In the genomic region with DNA sequence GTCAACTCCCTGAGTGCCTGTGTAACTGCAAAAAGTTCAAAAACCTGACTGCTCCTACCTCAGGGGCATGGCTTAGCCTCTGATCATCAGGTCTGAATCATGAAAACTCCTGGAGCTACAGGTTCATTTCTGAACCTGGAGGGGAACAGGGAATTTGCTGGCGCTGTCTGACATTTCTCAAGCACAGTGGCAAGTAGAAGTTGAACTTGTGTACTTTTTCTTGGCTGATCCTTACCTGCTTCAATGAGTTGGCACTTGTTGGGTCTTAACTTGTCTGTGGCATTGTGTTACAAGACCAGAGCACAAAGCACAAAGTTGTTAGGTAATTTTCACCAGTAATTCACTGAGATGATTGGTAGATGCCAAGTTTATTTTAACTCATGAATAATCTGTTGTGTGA, we compare ENCODE assay signal across 24 cellular contexts. TPM values are rescaled to one million over a fixed set of nuclear protein-coding genes. Genes with fewer than 3 reads are reported as not detected.
A peak's percentile ranks its signal among the peaks of the same experiment; 100 is the strongest.
DNase-seq lines count a peak whose midpoint lies in the region; ATAC-seq and TF ChIP-seq lines count a peak whose summit lies in the region.
"Had no signal": no experiment of that assay in that cellular context is flagged by ENCODE, and none has a peak within 500 bp of the region (broad histone marks: within the 10 kb centered on the region; RNA-seq: fewer than 3 reads in every experiment).

No MANE protein-coding gene starts in this region.

- peak overlapping the region; percentile 11 for H3K27ac ChIP-seq in suprapubic skin
- no peak overlapping the region for H3K27ac ChIP-seq in colonic mucosa
- H3K27ac ChIP-seq: right lobe of liver, transverse colon, WERI-Rb-1 had no signal

- no peak for DNase-seq in activated naive CD4-positive, alpha-beta T cell treated with anti-CD3 and anti-CD28 coated beads for 36 hours
- DNase-seq in activated B cell treated with CpG ODN at 0.5 μM for 24 hours, result no peak
- DNase-seq in immature natural killer cell, result no peak
- no peak for DNase-seq in suprapubic skin (ENCODE audit: low spot score in 2 of 2)
- no peak for DNase-seq in CD1c-positive myeloid dendritic cell (ENCODE audit: extremely low spot score)
- no peak for DNase-seq in colonic mucosa
- no peak for DNase-seq in left ventricle myocardium superior
- DNase-seq: ACHN; left cardiac atrium; MM.1S; NCI-H187 treated with DMSO at 0.1 percent for 48 hours; occipital lobe; right lobe of liver; Right ventricle myocardium superior; stimulated activated naive CD4-positive, alpha-beta T cell treated with Interleukin-2 at 50 U/mL for 16 hours; transverse colon; WERI-Rb-1 had no signal

- H3K4me1 ChIP-seq in suprapubic skin, result peaks cover 65% of the 10 kb centered on the region
- H3K4me1 ChIP-seq in colonic mucosa, result peaks cover 4% of the 10 kb centered on the region

- TF ChIP-seq POLR2A in suprapubic skin (IDR thresholded peaks at IDR 0.05), result no peak

- ATAC-seq in activated B cell treated with CpG ODN at 0.5 μM for 24 hours (ENCODE audit: low read depth) (no peak), left ventricle myocardium superior (no peak)
- ATAC-seq: GM23338, left cardiac atrium, right lobe of liver had no signal

- H3K27me3 ChIP-seq in suprapubic skin, result no peaks in the 10 kb centered on the region
- no peaks in the 10 kb centered on the region for H3K27me3 ChIP-seq in colonic mucosa
- H3K27me3 ChIP-seq: right lobe of liver, transverse colon had no signal

- CTCF ChIA-PET in activated naive CD4-positive, alpha-beta T cell treated with anti-CD3 and anti-CD28 coated beads for 36 hours (lab: Charles Lee), result interaction anchor here (1.3 to 9.4 kb wide), 2 partner anchors 15 to 86 kb away, joined by 6 to 82 read pairs; a partner anchor contains a TSS
- CTCF ChIA-PET in activated B cell treated with CpG ODN at 0.5 μM for 24 hours (lab: Charles Lee), result interaction anchor here (0.8 to 1.2 kb wide), 3 partner anchors 21 to 212 kb away, joined by 3 to 4 read pairs (median 3); no protein-coding TSS in a partner anchor

- H3K9ac ChIP-seq in colonic mucosa (ENCODE audit: low read depth in 2 of 2, low read length in 2 of 2), result no peak overlapping the region

- peaks cover 28% of the 10 kb centered on the region for H3K36me3 ChIP-seq in suprapubic skin
- H3K36me3 ChIP-seq in colonic mucosa, result peaks cover 20% of the 10 kb centered on the region

- peaks cover 1% of the 10 kb centered on the region for H3K27me3 Mint-ChIP-seq in activated naive CD4-positive, alpha-beta T cell treated with anti-CD3 and anti-CD28 coated beads, Interleukin-2, amount 50 U/mL, for 24 hours
- H3K27me3 Mint-ChIP-seq in activated naive CD4-positive, alpha-beta T cell treated with anti-CD3 and anti-CD28 coated beads for 36 hours (ENCODE audit: low read depth), result no peaks in the 10 kb centered on the region
- H3K27me3 Mint-ChIP-seq in activated B cell treated with CpG ODN at 0.5 μM for 24 hours, result no peaks in the 10 kb centered on the region
- H3K27me3 Mint-ChIP-seq in immature natural killer cell (ENCODE audit: low read depth in 3 of 3), result peaks cover 5 to 6% (median 6%) of the 10 kb centered on the region in 3 donors

- H3K27ac Mint-ChIP-seq in activated naive CD4-positive, alpha-beta T cell treated with anti-CD3 and anti-CD28 coated beads, Interleukin-2, amount 50 U/mL, for 24 hours, result no peak overlapping the region
- no peak overlapping the region for H3K27ac Mint-ChIP-seq in activated naive CD4-positive, alpha-beta T cell treated with anti-CD3 and anti-CD28 coated beads for 36 hours
- H3K27ac Mint-ChIP-seq in activated B cell treated with CpG ODN at 0.5 μM for 24 hours (peak overlapping the region; percentile 22), immature natural killer cell (peak overlapping the region; percentile 69 to 98 (median 89))
- H3K27ac Mint-ChIP-seq: GM23338, mesothelial cell of epicardium had no signal

- TF ChIP-seq CTCF in activated B cell treated with CpG ODN at 0.5 μM for 24 hours (IDR thresholded peaks at IDR 0.05) (no peak), suprapubic skin (IDR thresholded peaks at IDR 0.05) (no peak), colonic mucosa (IDR thresholded peaks at IDR 0.05) (no peak)

- H3K4me1 Mint-ChIP-seq in activated naive CD4-positive, alpha-beta T cell treated with anti-CD3 and anti-CD28 coated beads, Interleukin-2, amount 50 U/mL, for 24 hours, result peaks cover 58% of the 10 kb centered on the region
- H3K4me1 Mint-ChIP-seq in activated naive CD4-positive, alpha-beta T cell treated with anti-CD3 and anti-CD28 coated beads for 36 hours (ENCODE audit: low read depth), result peaks cover 52% of the 10 kb centered on the region
- H3K4me1 Mint-ChIP-seq in activated B cell treated with CpG ODN at 0.5 μM for 24 hours (peaks cover 70% of the 10 kb centered on the region), immature natural killer cell (peaks cover 48 to 50% of the 10 kb centered on the region in 2 donors)

- whole genome bisulfite sequencing in suprapubic skin, result 75% methylated on average over 1 of the region's 1 CpG

- POLR2A ChIA-PET in activated B cell treated with CpG ODN at 0.5 μM for 24 hours (lab: Charles Lee), result interaction anchor here (0.6 to 9.3 kb wide), 3 partner anchors 15 to 153 kb away, joined by 8 to 191 read pairs (median 102); a partner anchor contains a TSS

- H3K4me3 ChIP-seq in suprapubic skin, result no peak overlapping the region
- no peak overlapping the region for H3K4me3 ChIP-seq in colonic mucosa
- H3K4me3 ChIP-seq: GM23338, right lobe of liver, transverse colon had no signal

- peaks cover 24% of the 10 kb centered on the region for H3K36me3 Mint-ChIP-seq in activated naive CD4-positive, alpha-beta T cell treated with anti-CD3 and anti-CD28 coated beads, Interleukin-2, amount 50 U/mL, for 24 hours
- peaks cover 35% of the 10 kb centered on the region for H3K36me3 Mint-ChIP-seq in activated naive CD4-positive, alpha-beta T cell treated with anti-CD3 and anti-CD28 coated beads for 36 hours (ENCODE audit: low read depth)
- peaks cover 55% of the 10 kb centered on the region for H3K36me3 Mint-ChIP-seq in activated B cell treated with CpG ODN at 0.5 μM for 24 hours (ENCODE audit: low read depth)
- peaks cover 13 to 27% (median 25%) of the 10 kb centered on the region in 3 donors for H3K36me3 Mint-ChIP-seq in immature natural killer cell

- TF ChIP-seq EP300 in suprapubic skin (IDR thresholded peaks at IDR 0.05), result no peak

- peak overlapping the region; percentile 40 for H3K4me3 Mint-ChIP-seq in activated naive CD4-positive, alpha-beta T cell treated with anti-CD3 and anti-CD28 coated beads, Interleukin-2, amount 50 U/mL, for 24 hours
- H3K4me3 Mint-ChIP-seq in activated naive CD4-positive, alpha-beta T cell treated with anti-CD3 and anti-CD28 coated beads for 36 hours, result no peak overlapping the region
- peak overlapping the region; percentile 24 for H3K4me3 Mint-ChIP-seq in activated B cell treated with CpG ODN at 0.5 μM for 24 hours
- peak overlapping the region in 4 of 5 donors; percentile 16 to 69 (median 28) for H3K4me3 Mint-ChIP-seq in immature natural killer cell
- H3K4me3 Mint-ChIP-seq: mesothelial cell of epicardium had no signal

- no peaks in the 10 kb centered on the region for H3K9me3 Mint-ChIP-seq in activated naive CD4-positive, alpha-beta T cell treated with anti-CD3 and anti-CD28 coated beads, Interleukin-2, amount 50 U/mL, for 24 hours
- no peaks in the 10 kb centered on the region for H3K9me3 Mint-ChIP-seq in activated naive CD4-positive, alpha-beta T cell treated with anti-CD3 and anti-CD28 coated beads for 36 hours
- H3K9me3 Mint-ChIP-seq in activated B cell treated with CpG ODN at 0.5 μM for 24 hours, result no peaks in the 10 kb centered on the region
- H3K9me3 Mint-ChIP-seq in immature natural killer cell, result no peaks in the 10 kb centered on the region
- H3K9me3 Mint-ChIP-seq: GM23338, mesothelial cell of epicardium had no signal

- intact Hi-C loops in activated naive CD4-positive, alpha-beta T cell treated with anti-CD3 and anti-CD28 coated beads for 36 hours (cut with micrococcal nuclease), result no loop called here
- intact Hi-C loops in activated B cell treated with CpG ODN at 0.5 μM for 24 hours (cut with micrococcal nuclease), result loop anchor here (5.0 kb wide), 1 partner anchor 105 kb away; no protein-coding TSS in a partner anchor
- intact Hi-C loops in colonic mucosa (cut with DNase I), result no loop called here
- intact Hi-C loops in left ventricle myocardium superior (cut with micrococcal nuclease), result no loop called here

- no peaks in the 10 kb centered on the region for H3K9me3 ChIP-seq in suprapubic skin
- no peaks in the 10 kb centered on the region for H3K9me3 ChIP-seq in colonic mucosa
- H3K9me3 ChIP-seq: Caco-2, right lobe of liver, transverse colon had no signal

RNA-seq across cellular contexts. Expression of a gene that starts 3.3 kb away (rescaled TPM):
- 100 to 1,000 TPM in 1 of 2 experiments, 10 to 100 TPM in 1; 94.0 to 103 TPM for total RNA-seq in activated naive CD4-positive, alpha-beta T cell treated with anti-CD3 and anti-CD28 coated beads for 36 hours
- 117 and 121 TPM in 2 replicates for total RNA-seq in activated B cell treated with CpG ODN at 0.5 μM for 24 hours
- polyA plus RNA-seq in immature natural killer cell, result 100 to 1,000 TPM; 292 to 631 (median 400) TPM
- total RNA-seq in suprapubic skin, result 100 to 1,000 TPM in 3 of 4 donors, 10 to 100 TPM in 1; 67.4 to 128 (median 110) TPM
- total RNA-seq in colonic mucosa, result 10 to 100 TPM; 35.0 to 53.4 TPM
- 97.0 TPM for total RNA-seq in left ventricle myocardium superior

RNA-seq across cellular contexts. Expression of a gene that starts 7.0 kb away (rescaled TPM):
- total RNA-seq in activated naive CD4-positive, alpha-beta T cell treated with anti-CD3 and anti-CD28 coated beads for 36 hours, result 1 to 10 TPM; 1.2 to 2.3 TPM
- 8.2 and 8.7 TPM in 2 replicates for total RNA-seq in activated B cell treated with CpG ODN at 0.5 μM for 24 hours
- not detected for polyA plus RNA-seq in immature natural killer cell
- 1 to 10 TPM; 7.5 to 9.6 (median 8.0) TPM for total RNA-seq in suprapubic skin
- total RNA-seq in colonic mucosa, result 10 to 100 TPM; 12.3 to 20.7 TPM
- total RNA-seq in left ventricle myocardium superior, result 5.9 TPM

RNA-seq across cellular contexts. Expression of a gene that starts 10.9 kb away (rescaled TPM):
- 100 to 1,000 TPM; 108 to 119 TPM for total RNA-seq in activated naive CD4-positive, alpha-beta T cell treated with anti-CD3 and anti-CD28 coated beads for 36 hours
- 143 and 164 TPM in 2 replicates for total RNA-seq in activated B cell treated with CpG ODN at 0.5 μM for 24 hours
- polyA plus RNA-seq in immature natural killer cell, result 10 to 100 TPM in 2 of 3 donors, 1 to 10 TPM in 1; 8.9 to 15.2 (median 13.6) TPM
- total RNA-seq in suprapubic skin, result 100 to 1,000 TPM; 101 to 153 (median 116) TPM
- 100 to 1,000 TPM in 1 of 2 donors, 10 to 100 TPM in 1; 59.3 to 172 TPM for total RNA-seq in colonic mucosa
- 41.5 TPM for total RNA-seq in left ventricle myocardium superior

RNA-seq across cellular contexts. Expression of a gene that starts 34.7 kb away (rescaled TPM):
- total RNA-seq in activated naive CD4-positive, alpha-beta T cell treated with anti-CD3 and anti-CD28 coated beads for 36 hours, result 1 to 10 TPM; 5.6 to 5.8 TPM
- total RNA-seq in activated B cell treated with CpG ODN at 0.5 μM for 24 hours (76.4 and 77.8 TPM in 2 replicates), suprapubic skin (10 to 100 TPM in 2 of 4 donors, 1 to 10 TPM in 2; 1.7 to 10.5 (median 9.8) TPM), colonic mucosa (10 to 100 TPM in 1 of 2 donors, 1 to 10 TPM in 1; 6.6 to 14.4 TPM), left ventricle myocardium superior (16.8 TPM)
- under 1 TPM in 2 of 3 donors, not detected in 1; 0.41 to 0.43 TPM for polyA plus RNA-seq in immature natural killer cell
- total RNA-seq: NCI-H460 had no signal

RNA-seq across cellular contexts. Expression of a gene that starts 49.9 kb away (rescaled TPM):
- not detected for total RNA-seq in activated naive CD4-positive, alpha-beta T cell treated with anti-CD3 and anti-CD28 coated beads for 36 hours
- total RNA-seq in activated B cell treated with CpG ODN at 0.5 μM for 24 hours (not detected in 2 replicates), suprapubic skin (1 to 10 TPM in 1 of 4 donors, under 1 TPM in 1, not detected in 2; 0.94 to 5.5 TPM), colonic mucosa (under 1 TPM in 1 of 2 donors, not detected in 1; 0.35 TPM), left ventricle myocardium superior (not detected)
- polyA plus RNA-seq in immature natural killer cell, result not detected
- total RNA-seq: astrocyte, Caco-2, frontal cortex, GM23338, left cardiac atrium, NCI-H460, occipital lobe, right lobe of liver, Right ventricle myocardium superior, transverse colon had no signal
- polyA plus RNA-seq: GM23338 had no signal

Comparison
In these comparisons a context has a peak if more than half of its experiments do, and no peak if none do; other contexts are left out.
1. H3K27ac Mint-ChIP-seq: peak in activated B cell treated with CpG ODN at 0.5 μM for 24 hours (single experiment) and immature natural killer cell (6 of 6); none in activated naive CD4-positive, alpha-beta T cell treated with anti-CD3 and anti-CD28 coated beads, Interleukin-2, amount 50 U/mL, for 24 hours (single experiment) and activated naive CD4-positive, alpha-beta T cell treated with anti-CD3 and anti-CD28 coated beads for 36 hours (single experiment).